Comparison of ENCODE assay signal across 9 cellular contexts in the genomic region with DNA sequence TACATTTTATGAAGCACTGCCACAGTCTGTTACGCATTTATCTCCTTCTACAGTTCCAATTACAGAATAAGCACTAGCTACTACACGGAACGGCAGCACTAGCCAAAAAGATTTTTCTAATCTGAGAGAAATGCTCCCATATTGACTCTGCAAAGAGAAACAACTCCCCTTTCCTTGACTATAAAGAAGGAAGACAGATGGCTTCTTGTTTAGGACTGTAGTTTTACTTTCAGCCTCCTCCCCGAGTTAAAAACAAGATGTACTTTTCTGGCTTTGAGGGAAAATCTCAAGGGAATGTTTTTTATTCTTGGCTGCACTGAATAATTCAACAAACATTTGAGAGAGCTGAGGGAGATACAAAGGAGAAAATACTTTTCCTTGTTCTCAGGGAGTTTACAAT. TPM values are rescaled to one million over a fixed set of nuclear protein-coding genes. Genes with fewer than 3 reads are reported as not detected.
DNase-seq lines count a peak whose midpoint lies in the region; ATAC-seq and TF ChIP-seq lines count a peak whose summit lies in the region.
"Had no signal": no experiment of that assay in that cellular context is flagged by ENCODE, and none has a peak within 500 bp of the region (broad histone marks: within the 10 kb centered on the region; RNA-seq: fewer than 3 reads in every experiment).

No MANE protein-coding gene starts in this region.

- no peak for TF ChIP-seq RAD21 in SK-N-SH (IDR thresholded peaks at IDR 0.05; ENCODE audit: low read length)

- H3K4me3 ChIP-seq in SK-N-SH (ENCODE audit: low read depth in 2 of 2, low read length in 1 of 2) (no peak overlapping the region; a peak in 1 of 4 replicates), choroid plexus epithelial cell (ENCODE audit: low read depth, low read length) (peak overlapping the region; percentile 37), thyroid gland (replicated peaks in 1 of 3) (no peak overlapping the region)

- peak overlapping the region; percentile 35; the same call in 1 of the 2 replicates for H2AFZ ChIP-seq in SK-N-SH (ENCODE audit: low read depth)

- H3K4me1 ChIP-seq in SK-N-SH (ENCODE audit: control insufficient read depth in 1 of 2, insufficient read depth in 2 of 2, low read depth in 1 of 2, low read length in 1 of 2) = peaks cover 3 to 11% of the 10 kb centered on the region in 2 experiments; a peak in 3 of 4 replicates
- peaks cover 25 to 27% of the 10 kb centered on the region in 2 donors for H3K4me1 ChIP-seq in thyroid gland

- WGBS in SK-N-SH (ENCODE audit: low lambda C conversion rate) = 58% methylated on average over 4 of the region's 4 CpGs
- WGBS in thyroid gland, 2 donors = 28% methylated on average over 4 of the region's 4 CpGs

- POLR2A ChIA-PET in SK-N-SH (lab: Yijun Ruan, JAX) = no interaction called here

- intact Hi-C loops in thyroid gland (cut with DNase I) = loop anchor here (10.0 kb wide), 1 partner anchor 172 kb away; no protein-coding TSS in a partner anchor

- H3K9me3 ChIP-seq in SK-N-SH (no peaks in the 10 kb centered on the region), thyroid gland (no peaks in the 10 kb centered on the region)

- TF ChIP-seq POLR2A in thyroid gland (IDR thresholded peaks at IDR 0.05) = no peak

- H3K9me2 ChIP-seq in SK-N-SH = no peaks in the 10 kb centered on the region

- no peak for DNase-seq in SK-N-SH
- peak; percentile 46 for DNase-seq in choroid plexus epithelial cell (ENCODE audit: low read depth)
- no peak for DNase-seq in thyroid gland
- no peak for DNase-seq in activated effector memory CD4-positive, alpha-beta T cell treated with anti-CD3 and anti-CD28 coated beads, Interleukin-2, amount 50 U/mL, for 16 hours
- DNase-seq: NCI-H2081 had no signal

- TF ChIP-seq CTCF in SK-N-SH (IDR thresholded peaks at IDR 0.05) = no peak
- TF ChIP-seq CTCF in choroid plexus epithelial cell (conservative IDR thresholded peaks at IDR 0.05; ENCODE audit: low read depth, low read length) = no peak
- TF ChIP-seq CTCF in thyroid gland (IDR thresholded peaks at IDR 0.05) = no peak

- peak overlapping the region; percentile 22 to 66; a peak in 3 of 4 replicates for H3K27ac ChIP-seq in SK-N-SH (ENCODE audit: low read depth in 2 of 2, low read length in 1 of 2)
- peak overlapping the region; percentile 31 for H3K27ac ChIP-seq in layer of hippocampus (ENCODE audit: low read depth, low read length)
- peak overlapping the region in 2 of 3 donors; percentile 35 to 37 for H3K27ac ChIP-seq in thyroid gland

- TF ChIP-seq EP300 in SK-N-SH (IDR thresholded peaks at IDR 0.05; ENCODE audit: borderline replicate concordance in 1 of 2, low read depth in 1 of 2, low read length in 1 of 2) = no peak

- H3K9ac ChIP-seq in SK-N-SH = no peak overlapping the region

- H3F3A ChIP-seq in SK-N-SH (replicated peaks; ENCODE audit: insufficient read depth) = peaks cover 18% of the 10 kb centered on the region

- H3K4me2 ChIP-seq in SK-N-SH = peak overlapping the region; percentile 45; the same call in 1 of the 2 replicates

- H3K27me3 ChIP-seq in SK-N-SH (ENCODE audit: insufficient read depth) (no peaks in the 10 kb centered on the region), layer of hippocampus (ENCODE audit: control insufficient read depth, insufficient read depth, low read length) (no peaks in the 10 kb centered on the region), thyroid gland (no peaks in the 10 kb centered on the region)

- ATAC-seq in SK-N-SH treated with all-trans-retinoic acid at 6 μM for 48 hours (no peak), GM18519 (IDR thresholded peaks at IDR 0.05; ENCODE audit: low FRiP score, unreplicated experiment) (no peak), GM19463 (IDR thresholded peaks at IDR 0.05; ENCODE audit: unreplicated experiment) (no peak)

- CTCF ChIA-PET in SK-N-SH (lab: Yijun Ruan, JAX) = interaction anchor here (0.6 to 3.3 kb wide), 4 partner anchors 33 to 201 kb away, joined by 3 to 16 read pairs (median 4); no protein-coding TSS in a partner anchor

- no peaks in the 10 kb centered on the region for H4K20me1 ChIP-seq in SK-N-SH (ENCODE audit: insufficient read depth)

- H3K79me2 ChIP-seq in SK-N-SH (ENCODE audit: insufficient read depth) = peaks cover 14% of the 10 kb centered on the region; the same call in 1 of the 2 replicates

- H3K36me3 ChIP-seq in SK-N-SH (replicated peaks in 1 of 2; ENCODE audit: control insufficient read depth in 1 of 2, insufficient read depth in 2 of 2, low read length in 1 of 2) (no peaks in the 10 kb centered on the region), thyroid gland (no peaks in the 10 kb centered on the region)

TF ChIP-seq in SK-N-SH, 30 proteins besides CTCF, POLR2A, EP300 and RAD21:
- no peak for TF ChIP-seq EZH2phosphoT487 (IDR thresholded peaks at IDR 0.05; ENCODE audit: borderline replicate concordance, low read depth)
- TF ChIP-seq, protein P1, sequence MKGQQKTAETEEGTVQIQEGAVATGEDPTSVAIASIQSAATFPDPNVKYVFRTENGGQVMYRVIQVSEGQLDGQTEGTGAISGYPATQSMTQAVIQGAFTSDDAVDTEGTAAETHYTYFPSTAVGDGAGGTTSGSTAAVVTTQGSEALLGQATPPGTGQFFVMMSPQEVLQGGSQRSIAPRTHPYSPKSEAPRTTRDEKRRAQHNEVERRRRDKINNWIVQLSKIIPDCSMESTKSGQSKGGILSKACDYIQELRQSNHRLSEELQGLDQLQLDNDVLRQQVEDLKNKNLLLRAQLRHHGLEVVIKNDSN (IDR thresholded peaks at IDR 0.05; ENCODE audit: borderline replicate concordance, low read depth) = no peak
- no peak for TF ChIP-seq FOXM1 (IDR thresholded peaks at IDR 0.05; ENCODE audit: low read depth)
- TF ChIP-seq RFX5 (IDR thresholded peaks at IDR 0.05; ENCODE audit: low read length) = no peak

TF ChIP-seq in SK-N-SH treated with all-trans-retinoic acid at 6 μM for 48 hours, 23 proteins besides CTCF, POLR2A, EP300 and RAD21:
- TF ChIP-seq SNAI2 (CRISPR knock-in tag; IDR thresholded peaks at IDR 0.05) (no peak), ZNF565 (CRISPR knock-in tag; conservative IDR thresholded peaks at IDR 0.05; ENCODE audit: low read depth) (no peak), ZC3H10 (CRISPR knock-in tag; IDR thresholded peaks at IDR 0.05) (no peak), OSR1 (CRISPR knock-in tag; IDR thresholded peaks at IDR 0.05) (no peak), ISL1 (CRISPR knock-in tag; IDR thresholded peaks at IDR 0.05) (no peak), GLIS3 (CRISPR knock-in tag; IDR thresholded peaks at IDR 0.05) (no peak), BACH2 (CRISPR knock-in tag; IDR thresholded peaks at IDR 0.05; ENCODE audit: borderline replicate concordance) (no peak), ZNF70 (CRISPR knock-in tag; IDR thresholded peaks at IDR 0.05) (no peak), ZNF8 (CRISPR knock-in tag; IDR thresholded peaks at IDR 0.05) (no peak), PPARA (CRISPR knock-in tag; IDR thresholded peaks at IDR 0.05; ENCODE audit: borderline replicate concordance) (no peak), ZFP30 (CRISPR knock-in tag; IDR thresholded peaks at IDR 0.05) (no peak), TCF4 (CRISPR knock-in tag; IDR thresholded peaks at IDR 0.05; ENCODE audit: borderline replicate concordance) (no peak), ZFP3 (CRISPR knock-in tag; IDR thresholded peaks at IDR 0.05) (no peak)
- TF ChIP-seq, protein P2, sequence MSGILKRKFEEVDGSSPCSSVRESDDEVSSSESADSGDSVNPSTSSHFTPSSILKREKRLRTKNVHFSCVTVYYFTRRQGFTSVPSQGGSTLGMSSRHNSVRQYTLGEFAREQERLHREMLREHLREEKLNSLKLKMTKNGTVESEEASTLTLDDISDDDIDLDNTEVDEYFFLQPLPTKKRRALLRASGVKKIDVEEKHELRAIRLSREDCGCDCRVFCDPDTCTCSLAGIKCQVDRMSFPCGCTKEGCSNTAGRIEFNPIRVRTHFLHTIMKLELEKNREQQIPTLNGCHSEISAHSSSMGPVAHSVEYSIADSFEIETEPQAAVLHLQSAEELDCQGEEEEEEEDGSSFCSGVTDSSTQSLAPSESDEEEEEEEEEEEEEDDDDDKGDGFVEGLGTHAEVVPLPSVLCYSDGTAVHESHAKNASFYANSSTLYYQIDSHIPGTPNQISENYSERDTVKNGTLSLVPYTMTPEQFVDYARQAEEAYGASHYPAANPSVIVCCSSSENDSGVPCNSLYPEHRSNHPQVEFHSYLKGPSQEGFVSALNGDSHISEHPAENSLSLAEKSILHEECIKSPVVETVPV (CRISPR knock-in tag; IDR thresholded peaks at IDR 0.05) = no peak
- TF ChIP-seq, protein P3, sequence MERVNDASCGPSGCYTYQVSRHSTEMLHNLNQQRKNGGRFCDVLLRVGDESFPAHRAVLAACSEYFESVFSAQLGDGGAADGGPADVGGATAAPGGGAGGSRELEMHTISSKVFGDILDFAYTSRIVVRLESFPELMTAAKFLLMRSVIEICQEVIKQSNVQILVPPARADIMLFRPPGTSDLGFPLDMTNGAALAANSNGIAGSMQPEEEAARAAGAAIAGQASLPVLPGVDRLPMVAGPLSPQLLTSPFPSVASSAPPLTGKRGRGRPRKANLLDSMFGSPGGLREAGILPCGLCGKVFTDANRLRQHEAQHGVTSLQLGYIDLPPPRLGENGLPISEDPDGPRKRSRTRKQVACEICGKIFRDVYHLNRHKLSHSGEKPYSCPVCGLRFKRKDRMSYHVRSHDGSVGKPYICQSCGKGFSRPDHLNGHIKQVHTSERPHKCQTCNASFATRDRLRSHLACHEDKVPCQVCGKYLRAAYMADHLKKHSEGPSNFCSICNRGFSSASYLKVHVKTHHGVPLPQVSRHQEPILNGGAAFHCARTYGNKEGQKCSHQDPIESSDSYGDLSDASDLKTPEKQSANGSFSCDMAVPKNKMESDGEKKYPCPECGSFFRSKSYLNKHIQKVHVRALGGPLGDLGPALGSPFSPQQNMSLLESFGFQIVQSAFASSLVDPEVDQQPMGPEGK (CRISPR knock-in tag; IDR thresholded peaks at IDR 0.05; ENCODE audit: borderline replicate concordance) = no peak

RNA-seq across cellular contexts. Expression of a gene that starts 1.9 kb away (rescaled TPM):
- 4.5 and 5.9 TPM in 2 replicates for polyA plus RNA-seq in SK-N-SH (2012; rRNA removed)
- 8.5 and 11.2 TPM in 2 replicates for polyA plus RNA-seq in SK-N-SH (2012; cell fraction: cytosol; rRNA removed)
- polyA plus RNA-seq in SK-N-SH (2012; cell fraction: nucleus; rRNA removed) = 1.6 and 3.9 TPM in 2 replicates
- 100 to 1,000 TPM; 102 to 144 (median 132) TPM for total RNA-seq in thyroid gland
